28 cellular contexts compared by ENCODE assay signal in genomic region chrX:117059848-117060247, GRCh38.
"Had no signal": no experiment of that assay in that cellular context is flagged by ENCODE, and none has a peak within 500 bp of the region (broad histone marks: within the 10 kb centered on the region; RNA-seq: fewer than 3 reads in every experiment).

No MANE protein-coding gene starts in this region.

- H3K4me3 Mint-ChIP-seq: stimulated activated effector memory CD8-positive, alpha-beta T cell treated with anti-CD3 and anti-CD28 coated beads, Interleukin-12 subunit alpha, Interleukin-12 subunit beta, amount 100 ng/mL, for 72 hours; stimulated activated memory B cell treated with anti-CD40 and anti-IgM and Interleukin-4, amounts not matched to agents 10 μg/mL and 1 μg/mL and 100 μg/mL, for 72 hours; stimulated activated naive CD8-positive, alpha-beta T cell treated with anti-CD3 and anti-CD28 coated beads, Interleukin-15, amount 100 ng/mL, for 72 hours; stimulated activated naive CD8-positive, alpha-beta T cell treated with anti-CD3 and anti-CD28 coated beads, Interleukin-15, Interleukin-2, amounts not matched to agents 100 ng/mL and 50 ng/mL, for 24 hours; type B pancreatic cell had no signal

- H3K4me1 Mint-ChIP-seq: stimulated activated effector memory CD8-positive, alpha-beta T cell treated with anti-CD3 and anti-CD28 coated beads, Interleukin-12 subunit alpha, Interleukin-12 subunit beta, amount 100 ng/mL, for 72 hours; stimulated activated memory B cell treated with anti-CD40 and anti-IgM and Interleukin-4, amounts not matched to agents 10 μg/mL and 1 μg/mL and 100 μg/mL, for 72 hours; stimulated activated naive CD8-positive, alpha-beta T cell treated with anti-CD3 and anti-CD28 coated beads, Interleukin-15, amount 100 ng/mL, for 72 hours had no signal

- H3K27ac Mint-ChIP-seq: stimulated activated effector memory CD8-positive, alpha-beta T cell treated with anti-CD3 and anti-CD28 coated beads, Interleukin-12 subunit alpha, Interleukin-12 subunit beta, amount 100 ng/mL, for 72 hours; stimulated activated memory B cell treated with anti-CD40 and anti-IgM and Interleukin-4, amounts not matched to agents 10 μg/mL and 1 μg/mL and 100 μg/mL, for 72 hours; stimulated activated naive CD8-positive, alpha-beta T cell treated with anti-CD3 and anti-CD28 coated beads, Interleukin-15, amount 100 ng/mL, for 72 hours; stimulated activated naive CD8-positive, alpha-beta T cell treated with anti-CD3 and anti-CD28 coated beads, Interleukin-15, Interleukin-2, amounts not matched to agents 100 ng/mL and 50 ng/mL, for 24 hours; type B pancreatic cell had no signal

- H3K9me3 ChIP-seq: suprapubic skin, testis, thoracic aorta, thyroid gland, tibial artery, tibial nerve, transverse colon, upper lobe of right lung, uterus, vagina had no signal

- H3K9me3 Mint-ChIP-seq: stimulated activated effector memory CD8-positive, alpha-beta T cell treated with anti-CD3 and anti-CD28 coated beads, Interleukin-12 subunit alpha, Interleukin-12 subunit beta, amount 100 ng/mL, for 72 hours; stimulated activated naive CD8-positive, alpha-beta T cell treated with anti-CD3 and anti-CD28 coated beads, Interleukin-15, amount 100 ng/mL, for 72 hours; stimulated activated naive CD8-positive, alpha-beta T cell treated with anti-CD3 and anti-CD28 coated beads, Interleukin-15, Interleukin-2, amounts not matched to agents 100 ng/mL and 50 ng/mL, for 24 hours; type B pancreatic cell had no signal

- H3K27ac ChIP-seq: stomach, suprapubic skin, testis, thoracic aorta, thyroid gland, tibial artery, tibial nerve, transverse colon, upper lobe of left lung, upper lobe of right lung, uterus, vagina had no signal

- H3K4me3 ChIP-seq: stomach, suprapubic skin, testis, thoracic aorta, thyroid gland, tibial artery, tibial nerve, transverse colon, upper lobe of left lung, upper lobe of right lung, uterus, vagina had no signal

- DNase-seq: stimulated activated CD4-positive, alpha-beta T cell treated with anti-CD3 and anti-CD28 coated beads, Interleukin-2, amount 100 ng/mL, for 48 hours; stimulated activated CD4-positive, alpha-beta T cell treated with anti-CD3 and anti-CD28 coated beads, Interleukin-4, amount 100 ng/mL, for 1 hour; stimulated activated CD4-positive, alpha-beta T cell treated with anti-CD3 and anti-CD28 coated beads, Interleukin-4, amount 100 ng/mL, for 24 hours; stimulated activated CD4-positive, alpha-beta T cell treated with anti-CD3 and anti-CD28 coated beads, Interleukin-4, amount 100 ng/mL, for 4 hours; stimulated activated CD8-positive, alpha-beta memory T cell treated with anti-CD3 and anti-CD28 coated beads, Interleukin-4, amount 100 ng/mL, for 48 hours; stimulated activated naive CD4-positive, alpha-beta T cell; stimulated activated naive CD4-positive, alpha-beta T cell treated with Interleukin-2 at 50 U/mL for 16 hours; stimulated activated naive CD8-positive, alpha-beta T cell treated with anti-CD3 and anti-CD28 coated beads, Interleukin-15, amount 100 ng/mL, for 72 hours; stimulated activated naive CD8-positive, alpha-beta T cell treated with anti-CD3 and anti-CD28 coated beads, Interleukin-15, Interleukin-2, amounts not matched to agents 100 U/mL and 50 U/mL, for 24 hours; stomach; substantia nigra; testis; thyroid gland; tibial artery; transverse colon; trophoblast cell; upper lobe of left lung; upper lobe of right lung; uterus had no signal

- H3K27me3 ChIP-seq: stomach, suprapubic skin, testis, thyroid gland, tibial artery, tibial nerve, transverse colon, upper lobe of left lung, upper lobe of right lung, uterus, vagina had no signal

- H3K4me1 ChIP-seq: stomach, suprapubic skin, testis, thyroid gland, tibial artery, tibial nerve, transverse colon, upper lobe of left lung, upper lobe of right lung, uterus, vagina had no signal

- FAIRE-seq: urothelium cell line had no signal

- H3K36me3 ChIP-seq: stomach, suprapubic skin, thoracic aorta, thyroid gland, tibial artery, tibial nerve, transverse colon, upper lobe of left lung, upper lobe of right lung, uterus, vagina had no signal

- H3K36me3 Mint-ChIP-seq: stimulated activated effector memory CD8-positive, alpha-beta T cell treated with anti-CD3 and anti-CD28 coated beads, Interleukin-12 subunit alpha, Interleukin-12 subunit beta, amount 100 ng/mL, for 72 hours; stimulated activated memory B cell treated with anti-CD40 and anti-IgM and Interleukin-4, amounts not matched to agents 10 μg/mL and 1 μg/mL and 100 μg/mL, for 72 hours; type B pancreatic cell had no signal

- ATAC-seq: stimulated activated effector memory CD8-positive, alpha-beta T cell treated with anti-CD3 and anti-CD28 coated beads, Interleukin-12 subunit alpha, Interleukin-12 subunit beta, amount 100 ng/mL, for 72 hours; stimulated activated memory B cell treated with anti-CD40 and anti-IgM and Interleukin-4, amounts not matched to agents 10 μg/mL and 1 μg/mL and 100 μg/mL, for 72 hours; stimulated activated naive CD8-positive, alpha-beta T cell treated with anti-CD3 and anti-CD28 coated beads, Interleukin-15, amount 100 ng/mL, for 72 hours; stimulated activated naive CD8-positive, alpha-beta T cell treated with anti-CD3 and anti-CD28 coated beads, Interleukin-15, Interleukin-2, amounts not matched to agents 100 U/mL and 50 U/mL, for 24 hours; upper lobe of right lung had no signal

- H3K27me3 Mint-ChIP-seq: stimulated activated memory B cell treated with anti-CD40 and anti-IgM and Interleukin-4, amounts not matched to agents 10 μg/mL and 1 μg/mL and 100 μg/mL, for 72 hours; stimulated activated naive CD8-positive, alpha-beta T cell treated with anti-CD3 and anti-CD28 coated beads, Interleukin-15, amount 100 ng/mL, for 72 hours; stimulated activated naive CD8-positive, alpha-beta T cell treated with anti-CD3 and anti-CD28 coated beads, Interleukin-15, Interleukin-2, amounts not matched to agents 100 ng/mL and 50 ng/mL, for 24 hours; type B pancreatic cell had no signal
